ENCODE assay signal across 13 cellular contexts in genomic region chr14:101817511-101818001, GRCh38. TPM values are rescaled to one million over a fixed set of nuclear protein-coding genes. Genes with fewer than 3 reads are reported as not detected.
DNase-seq lines count a peak whose midpoint lies in the region; ATAC-seq lines count a peak whose summit lies in the region.
"Had no signal": no experiment of that assay in that cellular context is flagged by ENCODE, and none has a peak within 500 bp of the region (broad histone marks: within the 10 kb centered on the region; RNA-seq: fewer than 3 reads in every experiment).

No MANE protein-coding gene starts in this region.

- no peaks in the 10 kb centered on the region for H3K9me3 ChIP-seq in KOPT-K1 (ENCODE audit: insufficient read depth, low read length, poor library complexity, severe bottlenecking)

- CTCF ChIA-PET in activated CD4-positive, alpha-beta T cell treated with anti-CD3 and anti-CD28 coated beads, Interleukin-2, amount 10 ng/mL, durations not matched to agents 7 days and 5 days (lab: Charles Lee), result interaction anchor here (1.3 to 2.4 kb wide), 3 partner anchors 47 to 106 kb away, joined by 3 to 6 read pairs (median 3); no protein-coding TSS in a partner anchor

- peaks cover 80% of the 10 kb centered on the region for H3K36me3 Mint-ChIP-seq in activated CD4-positive, alpha-beta T cell treated with anti-CD3 and anti-CD28 coated beads, Interleukin-2, amount 10 ng/mL, durations not matched to agents 7 days and 5 days (ENCODE audit: low read depth)
- H3K36me3 Mint-ChIP-seq in central memory CD8-positive, alpha-beta T cell (ENCODE audit: insufficient read depth), result peaks cover 59% of the 10 kb centered on the region

- peak overlapping the region; percentile 76 for H3K27ac ChIP-seq in KOPT-K1 (ENCODE audit: low read depth, low read length, poor library complexity, severe bottlenecking)
- H3K27ac ChIP-seq: coronary artery had no signal

- POLR2A ChIA-PET in activated CD4-positive, alpha-beta T cell treated with anti-CD3 and anti-CD28 coated beads, Interleukin-2, amount 10 ng/mL, durations not matched to agents 7 days and 5 days (lab: Charles Lee), result no interaction called here

- H3K4me1 Mint-ChIP-seq in activated CD4-positive, alpha-beta T cell treated with anti-CD3 and anti-CD28 coated beads, Interleukin-2, amount 10 ng/mL, durations not matched to agents 7 days and 5 days, result peaks cover 88% of the 10 kb centered on the region
- peaks cover 74% of the 10 kb centered on the region for H3K4me1 Mint-ChIP-seq in central memory CD8-positive, alpha-beta T cell

- H3K27ac Mint-ChIP-seq in activated CD4-positive, alpha-beta T cell treated with anti-CD3 and anti-CD28 coated beads, Interleukin-2, amount 10 ng/mL, durations not matched to agents 7 days and 5 days, result peak overlapping the region; percentile 100
- peak overlapping the region; percentile 98 for H3K27ac Mint-ChIP-seq in central memory CD8-positive, alpha-beta T cell (ENCODE audit: low read depth)

- no peaks in the 10 kb centered on the region for H3K27me3 Mint-ChIP-seq in activated CD4-positive, alpha-beta T cell treated with anti-CD3 and anti-CD28 coated beads, Interleukin-2, amount 10 ng/mL, durations not matched to agents 7 days and 5 days
- H3K27me3 Mint-ChIP-seq in central memory CD8-positive, alpha-beta T cell, result no peaks in the 10 kb centered on the region

- H3K36me3 ChIP-seq in KOPT-K1 (ENCODE audit: insufficient read depth, low read length), result peaks cover 45% of the 10 kb centered on the region

- no peaks in the 10 kb centered on the region for H3K9me3 Mint-ChIP-seq in activated CD4-positive, alpha-beta T cell treated with anti-CD3 and anti-CD28 coated beads, Interleukin-2, amount 10 ng/mL, durations not matched to agents 7 days and 5 days
- no peaks in the 10 kb centered on the region for H3K9me3 Mint-ChIP-seq in central memory CD8-positive, alpha-beta T cell

- peak; percentile 52 for DNase-seq in activated CD4-positive, alpha-beta T cell treated with anti-CD3 and anti-CD28 coated beads, Interleukin-2, amount 10 ng/mL, durations not matched to agents 7 days and 5 days
- peak in 1 of 2 donors; percentile 50 for DNase-seq in central memory CD8-positive, alpha-beta T cell (ENCODE audit: low spot score in 2 of 2)
- DNase-seq in stimulated activated CD4-positive, alpha-beta T cell treated with anti-CD3 and anti-CD28 coated beads, Interleukin-4, amount 100 ng/mL, for 4 hours, result peak; percentile 37 to 40
- DNase-seq in superior temporal gyrus (ENCODE audit: extremely low spot score), result no peak
- DNase-seq: DMS153, MV-4-11, NCI-H526 treated with DMSO at 0.1 percent for 48 hours, posterior cingulate gyrus had no signal

- ATAC-seq in central memory CD8-positive, alpha-beta T cell (replicated peaks; ENCODE audit: extremely low read depth, poor library complexity, severe bottlenecking), result peak; percentile 16
- ATAC-seq in HG03521 (IDR thresholded peaks at IDR 0.05; ENCODE audit: unreplicated experiment) (no peak), HG03175 (IDR thresholded peaks at IDR 0.05; ENCODE audit: unreplicated experiment) (no peak), GM19035 (IDR thresholded peaks at IDR 0.05; ENCODE audit: unreplicated experiment) (no peak)

- H3K4me3 Mint-ChIP-seq in activated CD4-positive, alpha-beta T cell treated with anti-CD3 and anti-CD28 coated beads, Interleukin-2, amount 10 ng/mL, durations not matched to agents 7 days and 5 days, result peak overlapping the region; percentile 79
- peak overlapping the region; percentile 81 for H3K4me3 Mint-ChIP-seq in central memory CD8-positive, alpha-beta T cell

RNA-seq across cellular contexts. Expression of gene PPP2R5C, which starts 56.0 kb away (rescaled TPM):
- total RNA-seq in activated CD4-positive, alpha-beta T cell treated with anti-CD3 and anti-CD28 coated beads, Interleukin-2, amount 10 ng/mL, durations not matched to agents 7 days and 5 days, result 100 to 1,000 TPM; 291 to 300 TPM
